In the genomic region with DNA sequence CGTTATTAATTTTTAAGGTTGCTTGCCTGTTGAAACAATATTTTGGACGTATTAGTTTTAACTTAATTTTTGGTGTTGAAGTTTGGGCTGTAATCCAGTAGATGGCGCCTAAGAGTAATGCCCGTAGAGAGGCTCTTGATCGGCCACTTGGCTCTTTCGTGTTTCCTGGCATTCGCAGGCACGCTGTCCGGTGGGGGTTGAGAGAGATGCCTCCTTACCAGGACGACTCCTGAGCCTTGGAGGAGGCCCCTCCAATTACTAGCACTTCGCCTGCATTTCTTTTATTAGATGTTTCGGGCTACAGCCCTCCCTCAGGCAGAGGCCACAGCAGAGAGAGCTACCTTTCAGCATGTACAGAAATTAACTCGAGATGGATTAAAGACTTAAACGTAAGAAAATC, we compare ENCODE assay signal across 8 cellular contexts. TPM values are rescaled to one million over a fixed set of nuclear protein-coding genes. Genes with fewer than 3 reads are reported as not detected.
DNase-seq lines count a peak whose midpoint lies in the region; ATAC-seq and TF ChIP-seq lines count a peak whose summit lies in the region.

No MANE protein-coding gene starts in this region.

- intact Hi-C loops in IMR-90 (cut with micrococcal nuclease), result no loop called here

- peaks cover 71% of the 10 kb centered on the region for H3K9me3 Mint-ChIP-seq in nephron progenitor cell

- in situ Hi-C loops in IMR-90 (cut with MboI; ENCODE audit: low sequenced_read_pairs), result no loop called here

- peaks cover 9% of the 10 kb centered on the region for H3K9me3 ChIP-seq in IMR-90 (ENCODE audit: control insufficient read depth, insufficient read depth, low read length)
- no peaks in the 10 kb centered on the region for H3K9me3 ChIP-seq in gastroesophageal sphincter

- H4K20me1 ChIP-seq in IMR-90 (ENCODE audit: insufficient read depth, low read length), result no peaks in the 10 kb centered on the region

- H3K9me1 ChIP-seq in IMR-90 (ENCODE audit: insufficient read depth, low read length), result no peaks in the 10 kb centered on the region

- H3K4me1 ChIP-seq in IMR-90 (ENCODE audit: control insufficient read depth, insufficient read depth, low read length) (no peaks in the 10 kb centered on the region), gastroesophageal sphincter (no peaks in the 10 kb centered on the region)

- H3K56ac ChIP-seq in IMR-90 (ENCODE audit: extremely low read depth, insufficient read depth, low read length), result no peak overlapping the region

- no peak overlapping the region for H3K27ac Mint-ChIP-seq in nephron progenitor cell

- no peak overlapping the region for H3K4me3 Mint-ChIP-seq in nephron progenitor cell

- H3K36me3 Mint-ChIP-seq in nephron progenitor cell (ENCODE audit: low read depth), result no peaks in the 10 kb centered on the region

- peak; percentile 37 for TF ChIP-seq RAD21 in IMR-90 (IDR thresholded peaks at IDR 0.05; ENCODE audit: low read length)

- no peak for TF ChIP-seq EP300 in gastroesophageal sphincter (IDR thresholded peaks at IDR 0.05)

- no peak overlapping the region for H3K27ac ChIP-seq in IMR-90 (ENCODE audit: insufficient read depth, low read length)
- no peak overlapping the region for H3K27ac ChIP-seq in gastroesophageal sphincter

- H4K8ac ChIP-seq in IMR-90 (ENCODE audit: low read depth in 2 of 2, low read length in 2 of 2), result no peak overlapping the region

- H2BK20ac ChIP-seq in IMR-90 (ENCODE audit: low read depth, low read length), result no peak overlapping the region

- no peak overlapping the region for H3K14ac ChIP-seq in IMR-90 (replicated peaks; ENCODE audit: low read depth, low read length)

- no peak overlapping the region for H4K91ac ChIP-seq in IMR-90 (ENCODE audit: insufficient read depth, low read depth, low read length)

- H2AFZ ChIP-seq in IMR-90 (replicated peaks; ENCODE audit: low read length, poor library complexity), result no peak overlapping the region

- H3K27me3 Mint-ChIP-seq in nephron progenitor cell (ENCODE audit: low read depth, poor library complexity), result peaks cover 4% of the 10 kb centered on the region

- no peak overlapping the region for H3K23ac ChIP-seq in IMR-90 (ENCODE audit: low read depth, low read length)

- no peak overlapping the region for H2BK5ac ChIP-seq in IMR-90 (ENCODE audit: low read depth, low read length, poor library complexity, severe bottlenecking)

- CTCF ChIA-PET in IMR-90 (lab: Yijun Ruan, JAX), result interaction anchor here (1.8 kb wide), 1 partner anchor 10 kb away, joined by 5 read pairs; no protein-coding TSS in a partner anchor

- H3K27me3 ChIP-seq in IMR-90 (ENCODE audit: control insufficient read depth, insufficient read depth, low read length) (no peaks in the 10 kb centered on the region), gastroesophageal sphincter (peaks cover 7% of the 10 kb centered on the region)

- H2BK15ac ChIP-seq in IMR-90 (ENCODE audit: low read depth, low read length), result no peak overlapping the region

- no peaks in the 10 kb centered on the region for H3K4me1 Mint-ChIP-seq in nephron progenitor cell

- peak; percentile 83 for ATAC-seq in GM21825 (IDR thresholded peaks at IDR 0.05; ENCODE audit: unreplicated experiment)
- ATAC-seq in IMR-90 (ENCODE audit: low read depth), result no peak
- no peak for ATAC-seq in gastroesophageal sphincter

- H4K5ac ChIP-seq in IMR-90 (ENCODE audit: low read depth, low read length), result no peak overlapping the region

- peak; percentile 40 for TF ChIP-seq CTCF in IMR-90 (conservative IDR thresholded peaks at IDR 0.05; ENCODE audit: low read depth, low read length)
- peak; percentile 65 for TF ChIP-seq CTCF in choroid plexus epithelial cell (conservative IDR thresholded peaks at IDR 0.05; ENCODE audit: low read depth, low read length)
- TF ChIP-seq CTCF in nephron progenitor cell (IDR thresholded peaks at IDR 0.05), result peak; percentile 38
- TF ChIP-seq CTCF in gastroesophageal sphincter (IDR thresholded peaks at IDR 0.05), result peak in 2 of 4 experiments; percentile 10 to 43

- H3K4me2 ChIP-seq in IMR-90 (ENCODE audit: low read depth, low read length), result no peak overlapping the region

- H2AK9ac ChIP-seq in IMR-90 (replicated peaks; ENCODE audit: low read depth, low read length, poor library complexity), result no peak overlapping the region

- H3K79me1 ChIP-seq in IMR-90 (ENCODE audit: low read depth in 1 of 2, low read length in 2 of 2), result no peaks in the 10 kb centered on the region

- dilution Hi-C loops in IMR-90 (cut with HindIII; ENCODE audit: low sequenced_read_pairs, unreplicated experiment), result no loop called here

- no CpG with 5 or more reads among the region's 14 CpGs for WGBS in IMR-90 (ENCODE audit: extremely low coverage in 2 of 2, insufficient read length in 1 of 2), 2 experiments
- WGBS in gastroesophageal sphincter (ENCODE audit: low coverage in 1 of 2), 2 donors, result 1 to 10% methylated on average over 12 to 14 of the region's 14 CpGs

- peak; percentile 39 for DNase-seq in A172 (ENCODE audit: low spot score)
- peak; percentile 25 for DNase-seq in ELF-1 (ENCODE audit: low read depth, low spot score)
- DNase-seq in IMR-90, result peak; percentile 3
- peak; percentile 68 for DNase-seq in RKO (ENCODE audit: low spot score)
- DNase-seq in choroid plexus epithelial cell (ENCODE audit: low read depth), result peak; percentile 34
- DNase-seq in nephron progenitor cell, result peak; percentile 2

- no peak overlapping the region for H2AK5ac ChIP-seq in IMR-90 (ENCODE audit: low read depth, low read length)

- TF ChIP-seq POLR2A in IMR-90 (IDR thresholded peaks at IDR 0.05; ENCODE audit: low read depth, low read length) (no peak), gastroesophageal sphincter (IDR thresholded peaks at IDR 0.05) (no peak)

- H3K9ac ChIP-seq in IMR-90 (ENCODE audit: low read depth, low read length), result no peak overlapping the region

- H3K36me3 ChIP-seq in IMR-90 (ENCODE audit: control insufficient read depth, insufficient read depth, low read length), result no peaks in the 10 kb centered on the region
- H3K36me3 ChIP-seq in gastroesophageal sphincter, result no peaks in the 10 kb centered on the region

- H3K18ac ChIP-seq in IMR-90 (ENCODE audit: low read depth, low read length), result no peak overlapping the region

- BruUV-seq in IMR-90 (replicated peaks; lab: Mats Ljungman, UMichigan), result no TSS peak

- H3K4ac ChIP-seq in IMR-90 (ENCODE audit: low read depth, low read length), result no peak overlapping the region

- POLR2A ChIA-PET in IMR-90 (lab: Charles Lee; ENCODE audit: unreplicated experiment), result no interaction called here

- H3K4me3 ChIP-seq in IMR-90 (ENCODE audit: insufficient read depth, low read depth, low read length) (no peak overlapping the region), choroid plexus epithelial cell (ENCODE audit: low read depth, low read length) (no peak overlapping the region), gastroesophageal sphincter (no peak overlapping the region)

- H2BK120ac ChIP-seq in IMR-90 (ENCODE audit: low read depth, low read length), result no peak overlapping the region

TF ChIP-seq in IMR-90, 13 proteins besides CTCF, POLR2A, EP300 and RAD21:
- TF ChIP-seq CEBPB (IDR thresholded peaks at IDR 0.05; ENCODE audit: low read depth, low read length) (no peak), SMC3 (IDR thresholded peaks at IDR 0.05; ENCODE audit: low read depth, low read length) (no peak), MXI1 (IDR thresholded peaks at IDR 0.05; ENCODE audit: borderline replicate concordance, low read depth, low read length) (no peak), CHD1 (IDR thresholded peaks at IDR 0.05; ENCODE audit: low read depth, low read length) (no peak), NFE2L2 (IDR thresholded peaks at IDR 0.05; ENCODE audit: low read depth, low read length) (no peak), RFX5 (IDR thresholded peaks at IDR 0.05; ENCODE audit: low read depth, low read length) (no peak), BHLHE40 (IDR thresholded peaks at IDR 0.05; ENCODE audit: low read depth, low read length) (no peak), MAFK (IDR thresholded peaks at IDR 0.05; ENCODE audit: low read depth, low read length) (no peak)
- TF ChIP-seq, protein P1, sequence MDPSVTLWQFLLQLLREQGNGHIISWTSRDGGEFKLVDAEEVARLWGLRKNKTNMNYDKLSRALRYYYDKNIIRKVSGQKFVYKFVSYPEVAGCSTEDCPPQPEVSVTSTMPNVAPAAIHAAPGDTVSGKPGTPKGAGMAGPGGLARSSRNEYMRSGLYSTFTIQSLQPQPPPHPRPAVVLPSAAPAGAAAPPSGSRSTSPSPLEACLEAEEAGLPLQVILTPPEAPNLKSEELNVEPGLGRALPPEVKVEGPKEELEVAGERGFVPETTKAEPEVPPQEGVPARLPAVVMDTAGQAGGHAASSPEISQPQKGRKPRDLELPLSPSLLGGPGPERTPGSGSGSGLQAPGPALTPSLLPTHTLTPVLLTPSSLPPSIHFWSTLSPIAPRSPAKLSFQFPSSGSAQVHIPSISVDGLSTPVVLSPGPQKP (IDR thresholded peaks at IDR 0.05; ENCODE audit: borderline replicate concordance, low read depth, low read length), result no peak

RNA-seq across cellular contexts. Expression of a gene that starts 12.0 kb away (rescaled TPM):
- total RNA-seq in A172 (2014; rRNA removed; shearing (Covaris generic)), result 0.10 and 0.60 TPM in 2 replicates
- total RNA-seq in IMR-90 (2012; rRNA removed) (not detected in 2 replicates), gastroesophageal sphincter (under 1 TPM in 2 of 4 donors, not detected in 2; 0.05 to 0.50 TPM)
- not detected in 2 replicates for polyA plus RNA-seq in IMR-90 (2012; rRNA removed)
- not detected in 2 replicates for polyA plus RNA-seq in IMR-90 (2012; cell fraction: cytosol; rRNA removed)
- not detected in 2 replicates for polyA plus RNA-seq in IMR-90 (2012; cell fraction: nucleus; rRNA removed; ENCODE audit: low replicate concordance)

RNA-seq across cellular contexts. Expression of a gene that starts 34.6 kb away (rescaled TPM):
- not detected in 2 replicates for total RNA-seq in A172 (2014; rRNA removed; shearing (Covaris generic))
- not detected in 2 replicates for total RNA-seq in IMR-90 (2012; rRNA removed)
- not detected in 2 replicates for polyA plus RNA-seq in IMR-90 (2012; rRNA removed)
- polyA plus RNA-seq in IMR-90 (2012; cell fraction: cytosol; rRNA removed), result not detected in 2 replicates
- polyA plus RNA-seq in IMR-90 (2012; cell fraction: nucleus; rRNA removed; ENCODE audit: low replicate concordance), result not detected in 2 replicates
- not detected for total RNA-seq in gastroesophageal sphincter

RNA-seq across cellular contexts. Expression of a gene that starts 46.1 kb away (rescaled TPM):
- 0.12 and 0.19 TPM in 2 replicates for total RNA-seq in A172 (2014; rRNA removed; shearing (Covaris generic))
- total RNA-seq in IMR-90 (2012; rRNA removed), result not detected in 2 replicates
- not detected in 2 replicates for polyA plus RNA-seq in IMR-90 (2012; rRNA removed)
- not detected in 2 replicates for polyA plus RNA-seq in IMR-90 (2012; cell fraction: cytosol; rRNA removed)
- polyA plus RNA-seq in IMR-90 (2012; cell fraction: nucleus; rRNA removed; ENCODE audit: low replicate concordance), result not detected in 2 replicates
- total RNA-seq in gastroesophageal sphincter, result not detected

Comparison
In these comparisons a context has a peak if more than half of its experiments do, and no peak if none do; other contexts are left out.
1. DNase-seq: peak in every context shown above with its lines; median percentile 68 in RKO; 39 in A172; 34 in choroid plexus epithelial cell; 25 in ELF-1; 3 in IMR-90; 2 in nephron progenitor cell.